ENCODE assay signal across 8 cellular contexts in genomic region chr1:234816186-234816851, GRCh38.
A peak's percentile ranks its signal among the peaks of the same experiment; 100 is the strongest.
DNase-seq lines count a peak whose midpoint lies in the region; ATAC-seq and TF ChIP-seq lines count a peak whose summit lies in the region.
"Not testable (repeated sequence)": the region's sequence is repeated elsewhere in the genome, so short reads cannot be mapped to it uniquely, and the experiment has no call there.

No MANE protein-coding gene starts in this region.

- not testable (repeated sequence) for H3K9me3 ChIP-seq in right cardiac atrium (ENCODE audit: control insufficient read depth, low read length); lower lobe of right lung; stomach smooth muscle (ENCODE audit: control insufficient read depth in 2 of 2, low read length in 2 of 2); vagina

- ATAC-seq in right cardiac atrium (peak; percentile 89 to 90), lower lobe of right lung (peak; percentile 50 to 53)

- WGBS in right cardiac atrium: 44% methylated on average over 20 of the region's 26 CpGs

- peak; percentile 27 for DNase-seq in ELF-1 (ENCODE audit: low read depth, low spot score)
- peak in 41 of 61 donors; percentile 2 to 74 (median 22) for DNase-seq in caudate nucleus (lab: John Stamatoyannopoulos, UW)
- DNase-seq in fibroblast of the aortic adventitia (ENCODE audit: low read depth): peak; percentile 65
- peak; percentile 82 to 94 (median 92) for DNase-seq in right cardiac atrium
- DNase-seq in lower lobe of right lung: peak; percentile 47
- DNase-seq in posterior cingulate gyrus: peak; percentile 30 to 93 (median 60)
- DNase-seq in vagina (ENCODE audit: extremely low spot score in 2 of 2): not testable (repeated sequence)

- H3K9ac ChIP-seq in stomach smooth muscle (ENCODE audit: low read length in 2 of 2): peak overlapping the region in 1 of 2 donors; percentile 13

- not testable (repeated sequence) for H3K4me1 ChIP-seq in right cardiac atrium (ENCODE audit: control insufficient read depth, insufficient read depth, low read length); lower lobe of right lung; vagina
- H3K4me1 ChIP-seq in stomach smooth muscle (ENCODE audit: control insufficient read depth, insufficient read depth, low read length): peaks cover 13% of the 10 kb centered on the region

- TF ChIP-seq POLR2A in vagina (IDR thresholded peaks at IDR 0.05): not testable (repeated sequence)

- intact Hi-C loops in right cardiac atrium (cut with DNase I); lower lobe of right lung (cut with DNase I); posterior cingulate gyrus (cut with DNase I); vagina (cut with DNase I): not testable (repeated sequence)

- H3K4me3 ChIP-seq in fibroblast of the aortic adventitia (ENCODE audit: low read depth, low read length); right cardiac atrium (ENCODE audit: low read length); lower lobe of right lung; stomach smooth muscle (ENCODE audit: low read length in 2 of 2); vagina: not testable (repeated sequence)

- H3K36me3 ChIP-seq in lower lobe of right lung; stomach smooth muscle (ENCODE audit: control insufficient read depth in 2 of 2, insufficient read depth in 2 of 2, low read length in 2 of 2); vagina: not testable (repeated sequence)

- H3K27me3 ChIP-seq in right cardiac atrium (ENCODE audit: control insufficient read depth, insufficient read depth); lower lobe of right lung (ENCODE audit: low read depth); stomach smooth muscle (ENCODE audit: control insufficient read depth in 1 of 2, insufficient read depth in 2 of 2, low read length in 2 of 2); vagina: not testable (repeated sequence)

- TF ChIP-seq CTCF in fibroblast of the aortic adventitia (IDR thresholded peaks at IDR 0.05; ENCODE audit: insufficient read depth, low read length); lower lobe of right lung (IDR thresholded peaks at IDR 0.05); vagina (IDR thresholded peaks at IDR 0.05): not testable (repeated sequence)

- H3K27ac ChIP-seq in caudate nucleus (ENCODE audit: low read depth, low read length): not testable (repeated sequence)
- H3K27ac ChIP-seq in right cardiac atrium (ENCODE audit: low read length): peak overlapping the region; percentile 37
- H3K27ac ChIP-seq in lower lobe of right lung: peak overlapping the region; percentile 64
- peak overlapping the region; percentile 87 for H3K27ac ChIP-seq in stomach smooth muscle (ENCODE audit: low read length)
- H3K27ac ChIP-seq in vagina: peak overlapping the region; percentile 44
